ENCODE assay signal across 16 cellular contexts in genomic region chr6:148648754-148649453, GRCh38.
"Had no signal": no experiment of that assay in that cellular context is flagged by ENCODE, and none has a peak within 500 bp of the region (broad histone marks: within the 10 kb centered on the region; RNA-seq: fewer than 3 reads in every experiment).

No MANE protein-coding gene starts in this region.

- H3K4me3 Mint-ChIP-seq: activated CD4-positive, alpha-beta memory T cell treated with anti-CD3 and anti-CD28 coated beads, Interleukin-2, amount 10 ng/mL, durations not matched to agents 7 days and 5 days; activated naive CD8-positive, alpha-beta T cell treated with anti-CD3 and anti-CD28 coated beads, Interleukin-2, amount 10 ng/mL, durations not matched to agents 7 days and 5 days; activated T-cell treated with anti-CD3 and anti-CD28 coated beads, Interleukin-2, amount 50 U/mL, for 72 hours; endodermal cell; mesothelial cell of epicardium had no signal

- H3K27ac ChIP-seq: breast epithelium, pancreas had no signal

- ATAC-seq: activated T-cell treated with anti-CD3 and anti-CD28 coated beads, Interleukin-2, amount 50 U/mL, for 72 hours had no signal

- H3K4me1 Mint-ChIP-seq: activated CD4-positive, alpha-beta memory T cell treated with anti-CD3 and anti-CD28 coated beads, Interleukin-2, amount 10 ng/mL, durations not matched to agents 7 days and 5 days; activated naive CD8-positive, alpha-beta T cell treated with anti-CD3 and anti-CD28 coated beads, Interleukin-2, amount 10 ng/mL, durations not matched to agents 7 days and 5 days; mesothelial cell of epicardium had no signal

- H3K9me3 ChIP-seq: breast epithelium, pancreas, thyroid gland had no signal

- H3K27me3 ChIP-seq: breast epithelium, pancreas, thyroid gland had no signal

- DNase-seq: activated CD4-positive, alpha-beta memory T cell treated with anti-CD3 and anti-CD28 coated beads, Interleukin-2, amount 10 ng/mL, durations not matched to agents 7 days and 5 days; activated CD4-positive, CD25-positive, alpha-beta regulatory T cell treated with anti-CD3 and anti-CD28 coated beads, Interleukin-2, amount 50 U/mL, for 72 hours; activated CD8-positive, alpha-beta memory T cell treated with anti-CD3 and anti-CD28 coated beads, Interleukin-2, amount 50 U/mL, for 4 hours; activated gamma-delta T cell treated with Interleukin-2 at 50 U/mL for 16 hours; activated naive CD8-positive, alpha-beta T cell treated with anti-CD3 and anti-CD28 coated beads, Interleukin-2, amount 10 ng/mL, durations not matched to agents 7 days and 5 days; activated T-cell treated with anti-CD3 and anti-CD28 coated beads, Interleukin-2, amount 50 U/mL, for 72 hours; aorta; endodermal cell; erythroblast; hippocampal formation; pancreas; retina; stimulated activated CD4-positive, alpha-beta T cell treated with anti-CD3 and anti-CD28 coated beads, Interleukin-4, amount 100 ng/mL, for 4 hours had no signal

- H3K4me1 ChIP-seq: breast epithelium, pancreas had no signal

- H3K36me3 Mint-ChIP-seq: mesothelial cell of epicardium had no signal

- H3K4me3 ChIP-seq: breast epithelium, pancreas, thyroid gland had no signal

- H3K27ac Mint-ChIP-seq: activated CD4-positive, alpha-beta memory T cell treated with anti-CD3 and anti-CD28 coated beads, Interleukin-2, amount 10 ng/mL, durations not matched to agents 7 days and 5 days; activated naive CD8-positive, alpha-beta T cell treated with anti-CD3 and anti-CD28 coated beads, Interleukin-2, amount 10 ng/mL, durations not matched to agents 7 days and 5 days; activated T-cell treated with anti-CD3 and anti-CD28 coated beads, Interleukin-2, amount 50 U/mL, for 72 hours; endodermal cell; mesothelial cell of epicardium had no signal

- H3K36me3 ChIP-seq: breast epithelium, pancreas, thyroid gland had no signal
